Comparison of ENCODE assay signal across 9 cellular contexts in genomic region chr10:70619271-70620019, GRCh38. TPM values are rescaled to one million over a fixed set of nuclear protein-coding genes. Genes with fewer than 3 reads are reported as not detected.
DNase-seq lines count a peak whose midpoint lies in the region; ATAC-seq and TF ChIP-seq lines count a peak whose summit lies in the region.
"Had no signal": no experiment of that assay in that cellular context is flagged by ENCODE, and none has a peak within 500 bp of the region (broad histone marks: within the 10 kb centered on the region; RNA-seq: fewer than 3 reads in every experiment).

No MANE protein-coding gene starts in this region.

- DNase-seq in BE2C, result no peak
- no peak for DNase-seq in Peyer's patch
- DNase-seq in foreskin melanocyte, result peak; percentile 32
- no peak for DNase-seq in cerebellar nuclear complex (lab: John Stamatoyannopoulos, UW)
- no peak for DNase-seq in putamen (ENCODE audit: low spot score)

- TF ChIP-seq CTCF in BE2C (IDR thresholded peaks at IDR 0.05; ENCODE audit: low read depth, low read length) (peak; percentile 60), GM12875 (IDR thresholded peaks at IDR 0.05; ENCODE audit: borderline replicate concordance, insufficient read depth, low read depth, low read length) (peak; percentile 19; the same call in 1 of the 2 replicates), Peyer's patch (IDR thresholded peaks at IDR 0.05) (peak in 4 of 6 experiments; percentile 11 to 61 (median 58))

- H3K4me1 ChIP-seq in BE2C (no peaks in the 10 kb centered on the region), Peyer's patch (no peaks in the 10 kb centered on the region)

- H3K4me3 ChIP-seq in BE2C (ENCODE audit: low read depth, low read length) (no peak overlapping the region), GM12875 (ENCODE audit: low read depth, low read length) (no peak overlapping the region), Peyer's patch (no peak overlapping the region)

- H3K27me3 ChIP-seq in BE2C (no peaks in the 10 kb centered on the region), Peyer's patch (no peaks in the 10 kb centered on the region)

- no peaks in the 10 kb centered on the region for H3K9me3 ChIP-seq in BE2C
- peaks cover 0 to 6% (median 0%) of the 10 kb centered on the region in 4 donors for H3K9me3 ChIP-seq in Peyer's patch

- ATAC-seq in HG02885 (IDR thresholded peaks at IDR 0.05; ENCODE audit: poor library complexity, unreplicated experiment), result no peak
- ATAC-seq in HG02840 (IDR thresholded peaks at IDR 0.05; ENCODE audit: low FRiP score, unreplicated experiment), result no peak

- no peak for TF ChIP-seq POLR2A in Peyer's patch (IDR thresholded peaks at IDR 0.05)

- no peak overlapping the region for H3K27ac ChIP-seq in Peyer's patch
- H3K27ac ChIP-seq: epithelial cell of prostate had no signal

- H3K36me3 ChIP-seq in BE2C, result no peaks in the 10 kb centered on the region
- H3K36me3 ChIP-seq in Peyer's patch, result no peaks in the 10 kb centered on the region

RNA-seq across cellular contexts. Expression of gene PRF1, which starts 16.9 kb away (rescaled TPM):
- not detected for polyA plus RNA-seq in BE2C (2012; ENCODE audit: insufficient read depth, insufficient read length, low read depth)
- total RNA-seq in Peyer's patch, result 10 to 100 TPM in 1 of 4 donors, 1 to 10 TPM in 3; 4.6 to 12.4 (median 6.3) TPM

RNA-seq across cellular contexts. Expression of gene ADAMTS14, which starts 52.9 kb away (rescaled TPM):
- polyA plus RNA-seq in BE2C (2012; ENCODE audit: insufficient read depth, insufficient read length, low read depth), result 1.6 TPM
- total RNA-seq in Peyer's patch, result 10 to 100 TPM in 1 of 4 donors, 1 to 10 TPM in 3; 2.3 to 10.7 (median 4.2) TPM
